ENCODE assay signal across 27 cellular contexts in the genomic region with DNA sequence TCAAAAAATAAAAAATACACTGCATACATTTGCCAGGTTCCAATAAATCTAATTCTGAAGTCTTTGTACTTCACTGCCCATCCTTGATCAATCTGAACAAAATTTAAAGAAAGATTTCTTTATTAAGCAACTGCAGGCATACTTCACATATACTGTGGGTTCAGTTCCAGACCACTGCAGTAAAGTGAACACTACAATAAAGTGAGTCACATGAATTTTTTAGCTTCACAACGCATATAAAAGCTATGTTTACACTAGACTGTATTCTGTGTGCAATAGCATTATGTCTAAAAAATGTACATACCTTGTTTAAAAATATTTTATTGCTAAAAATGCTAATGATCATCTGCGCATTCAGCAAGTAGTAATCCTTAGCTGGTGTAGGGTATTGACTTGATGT.
"Had no signal": no experiment of that assay in that cellular context is flagged by ENCODE, and none has a peak within 500 bp of the region (broad histone marks: within the 10 kb centered on the region; RNA-seq: fewer than 3 reads in every experiment).

No MANE protein-coding gene starts in this region.

- H3K27ac ChIP-seq: left ventricle myocardium inferior, parathyroid adenoma, psoas muscle, right atrium auricular region, right lobe of liver, stomach, testis, thyroid gland, transverse colon, upper lobe of left lung, vagina had no signal

- H3K36me3 ChIP-seq: right atrium auricular region, right lobe of liver, stomach, thyroid gland, transverse colon, upper lobe of left lung, vagina had no signal

- H3K9me3 ChIP-seq: right lobe of liver, testis, thyroid gland, upper lobe of left lung, vagina had no signal

- H3K27me3 Mint-ChIP-seq: naive B cell; stimulated activated memory B cell treated with anti-CD40 and anti-IgM and Interleukin-4, amounts not matched to agents 10 μg/mL and 1 μg/mL and 100 μg/mL, for 72 hours had no signal

- H3K27me3 ChIP-seq: right atrium auricular region, right lobe of liver, stomach, testis, thyroid gland, transverse colon, upper lobe of left lung, vagina had no signal

- H2AFZ ChIP-seq: parathyroid adenoma had no signal

- ATAC-seq: natural killer cell; psoas muscle; right lobe of liver; stimulated activated memory B cell treated with anti-CD40 and anti-IgM and Interleukin-4, amounts not matched to agents 10 μg/mL and 1 μg/mL and 100 μg/mL, for 72 hours; stimulated activated naive CD8-positive, alpha-beta T cell treated with anti-CD3 and anti-CD28 coated beads, Interleukin-15, Interleukin-2, amounts not matched to agents 100 U/mL and 50 U/mL, for 24 hours had no signal

- H3K4me2 ChIP-seq: smooth muscle cell had no signal

- H3K4me3 ChIP-seq: left ventricle myocardium inferior, lung, psoas muscle, right atrium auricular region, right lobe of liver, smooth muscle cell, stomach, testis, thyroid gland, transverse colon, upper lobe of left lung, vagina had no signal

- H3K4me3 Mint-ChIP-seq: immature natural killer cell; mesothelial cell of epicardium; natural killer cell; nephron progenitor cell; stimulated activated memory B cell treated with anti-CD40 and anti-IgM and Interleukin-4, amounts not matched to agents 10 μg/mL and 1 μg/mL and 100 μg/mL, for 72 hours had no signal

- H3K4me1 Mint-ChIP-seq: immature natural killer cell, nephron progenitor cell had no signal

- H3K27ac Mint-ChIP-seq: immature natural killer cell; mesothelial cell of epicardium; natural killer cell; nephron progenitor cell; stimulated activated memory B cell treated with anti-CD40 and anti-IgM and Interleukin-4, amounts not matched to agents 10 μg/mL and 1 μg/mL and 100 μg/mL, for 72 hours had no signal

- H3K9ac ChIP-seq: parathyroid adenoma had no signal

- H3K36me3 Mint-ChIP-seq: natural killer cell had no signal

- H3K4me1 ChIP-seq: psoas muscle, right atrium auricular region, right lobe of liver, testis, thyroid gland, transverse colon, upper lobe of left lung had no signal

- DNase-seq: hypothalamus; immature natural killer cell; islet precursor cell; left ventricle myocardium inferior; mesendoderm; naive B cell; natural killer cell; nephron progenitor cell; psoas muscle; right lobe of liver; stimulated activated CD4-positive, alpha-beta T cell treated with anti-CD3 and anti-CD28 coated beads, Interleukin-1b, Interleukin-23, amount 100 ng/mL, for 48 hours; stimulated activated CD4-positive, alpha-beta T cell treated with anti-CD3 and anti-CD28 coated beads, Interleukin-2, amount 100 ng/mL, for 48 hours; stimulated activated CD4-positive, alpha-beta T cell treated with anti-CD3 and anti-CD28 coated beads, Interleukin-4, amount 100 ng/mL, for 4 hours; stimulated activated CD8-positive, alpha-beta memory T cell treated with anti-CD3 and anti-CD28 coated beads, Interleukin-4, amount 100 ng/mL, for 48 hours; stimulated activated naive CD8-positive, alpha-beta T cell treated with anti-CD3 and anti-CD28 coated beads, Interleukin-15, Interleukin-2, amounts not matched to agents 100 U/mL and 50 U/mL, for 24 hours; stomach; testis; thyroid gland; transverse colon; upper lobe of left lung had no signal

- H3K9me3 Mint-ChIP-seq: immature natural killer cell had no signal
